22 cellular contexts compared by ENCODE assay signal in the genomic region with DNA sequence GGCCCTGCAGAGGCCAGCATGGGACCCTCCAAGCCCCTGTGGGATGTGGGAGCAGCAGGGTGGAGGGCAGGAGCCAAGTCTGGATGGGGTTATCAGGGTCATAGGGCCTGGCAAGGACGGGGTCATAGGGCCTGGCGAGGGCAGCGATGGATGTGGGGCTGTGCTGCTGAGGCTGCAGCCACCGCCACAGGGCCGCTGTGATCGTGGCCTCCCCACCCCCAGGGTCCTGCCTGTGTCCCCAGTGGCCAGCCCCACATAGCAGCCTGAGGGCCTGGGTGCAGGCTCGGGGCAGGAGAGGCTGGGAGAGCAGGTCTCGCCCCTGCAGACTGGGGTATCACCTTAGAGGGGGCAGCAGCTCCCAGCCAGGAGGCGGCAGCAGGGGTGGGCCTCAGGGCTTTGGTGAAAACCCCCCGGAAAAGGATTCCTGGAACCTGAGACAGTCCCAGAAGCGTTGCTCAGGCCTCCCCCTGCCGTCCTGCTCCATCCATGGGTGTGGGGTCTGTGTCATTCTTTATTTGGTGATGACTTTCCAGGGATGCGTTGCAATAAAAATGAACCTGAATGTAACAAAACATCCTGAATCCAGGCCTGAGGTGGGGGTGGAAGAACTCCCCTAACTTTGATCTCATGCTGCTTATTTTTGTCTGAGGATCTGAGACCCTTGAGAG.
DNase-seq lines count a peak whose midpoint lies in the region; ATAC-seq, FAIRE-seq and TF ChIP-seq lines count a peak whose summit lies in the region.
"Had no signal": no experiment of that assay in that cellular context is flagged by ENCODE, and none has a peak within 500 bp of the region (broad histone marks: within the 10 kb centered on the region; RNA-seq: fewer than 3 reads in every experiment).

No MANE protein-coding gene starts in this region.

- H2BK5ac ChIP-seq in mesenchymal stem cell (ENCODE audit: low read depth, low read length, poor library complexity, severe bottlenecking), result peak overlapping the region; percentile 67

- TF ChIP-seq RAD21 in A549 (conservative IDR thresholded peaks at IDR 0.05 in 1 of 2, IDR thresholded peaks at IDR 0.05 in 1 of 2) (no peak), K562 (CRISPR knock-in tag; conservative IDR thresholded peaks at IDR 0.05 in 1 of 2, IDR thresholded peaks at IDR 0.05 in 1 of 2) (no peak)

- DNase-seq in A549 (ENCODE audit: low read depth in 1 of 2, low spot score in 1 of 2), result peak in 1 of 2 experiments; percentile 26
- peak; percentile 32 for DNase-seq in HuH-7 (ENCODE audit: low spot score)
- DNase-seq in K562 (ENCODE audit: extremely low read depth in 1 of 4, low spot score in 3 of 4), result no peak
- no peak for DNase-seq in mesenchymal stem cell
- DNase-seq in NCI-H2029 treated with DMSO at 0.1 percent for 48 hours (lab: John Stamatoyannopoulos, UW), result no peak
- DNase-seq in WERI-Rb-1, result no peak
- no peak for DNase-seq in NCI-H2171 treated with DMSO at 0.1 percent for 48 hours (lab: John Stamatoyannopoulos, UW)
- DNase-seq: activated CD4-positive, alpha-beta T cell treated with anti-CD3 and anti-CD28 coated beads for 48 hours; effector CD4-positive, alpha-beta T cell; hypothalamus; KG1; MV-4-11; NCI-H187; NCI-H748 treated with DMSO at 0.1 percent for 48 hours; SIG-M5; T-helper 1 cell; upper lobe of right lung had no signal

- H3K4me2 ChIP-seq in A549, result peak overlapping the region; percentile 76
- H3K4me2 ChIP-seq in K562 (ENCODE audit: insufficient read depth, low read length), result no peak overlapping the region
- H3K4me2 ChIP-seq in mesenchymal stem cell (ENCODE audit: low read length, poor library complexity, severe bottlenecking), result no peak overlapping the region
- H3K4me2 ChIP-seq: BLaER1 treated with 17β-estradiol and CSF1 and Interleukin-3, amounts not matched to agents 10 nM and 100 nM had no signal

- no peak overlapping the region for H3K14ac ChIP-seq in mesenchymal stem cell (ENCODE audit: low read length in 2 of 2)

- no peak overlapping the region for H3K18ac ChIP-seq in mesenchymal stem cell (ENCODE audit: low read depth in 1 of 2, low read length in 2 of 2)

- FAIRE-seq in A549 (lab: Jason Lieb, UNC), result no peak
- no peak for FAIRE-seq in K562 (lab: Jason Lieb, UNC)
- FAIRE-seq: D721Med had no signal

- no peak overlapping the region for H2BK12ac ChIP-seq in mesenchymal stem cell (ENCODE audit: low read length in 2 of 2)

- H3K9me1 ChIP-seq in K562 (ENCODE audit: control insufficient read depth, insufficient read depth, low read length), result no peaks in the 10 kb centered on the region

- ATAC-seq in A549 (peak; percentile 75 to 77), K562 (peak; percentile 29; the same call in 2 of the 3 replicates), HG03565 (IDR thresholded peaks at IDR 0.05; ENCODE audit: unreplicated experiment) (no peak)

- TF ChIP-seq EP300 in A549 (IDR thresholded peaks at IDR 0.05) (no peak), K562 (IDR thresholded peaks at IDR 0.05; ENCODE audit: low read length) (no peak)

- WGBS in A549 (ENCODE audit: missing lambda C conversion rate), result 39% methylated on average over 8 of the region's 13 CpGs
- 0% methylated on average over 13 of the region's 13 CpGs for WGBS in K562 (ENCODE audit: insufficient coverage, low coverage, missing lambda C conversion rate)
- 78% methylated on average over 13 of the region's 13 CpGs for WGBS in mesenchymal stem cell

- H3K36me3 ChIP-seq in K562 (ENCODE audit: control insufficient read depth, insufficient read depth, low read length) (no peaks in the 10 kb centered on the region), mesenchymal stem cell (ENCODE audit: control insufficient read depth in 1 of 2, insufficient read depth in 2 of 2, low read depth in 1 of 2, low read length in 2 of 2) (no peaks in the 10 kb centered on the region), WERI-Rb-1 (no peaks in the 10 kb centered on the region)
- H3K36me3 ChIP-seq: ascending aorta; BLaER1 treated with 17β-estradiol and CSF1 and Interleukin-3, amounts not matched to agents 10 nM and 100 nM; upper lobe of right lung had no signal

- BruUV-seq in K562 (replicated peaks; lab: Mats Ljungman, UMichigan), result no TSS peak

- H4K8ac ChIP-seq in mesenchymal stem cell (ENCODE audit: low read length), result no peak overlapping the region

- 0 out of 2 replicates have a peak, but pooled peaks cover 8% of the 10 kb centered on the region for H4K20me1 ChIP-seq in K562 (replicated peaks; ENCODE audit: control insufficient read depth, insufficient read depth, low read length)
- H4K20me1 ChIP-seq: BLaER1 treated with 17β-estradiol and CSF1 and Interleukin-3, amounts not matched to agents 10 nM and 100 nM had no signal

- H3K9me3 ChIP-seq in A549 (no peaks in the 10 kb centered on the region), K562 (replicated peaks; ENCODE audit: control insufficient read depth, insufficient read depth, low read depth, low read length) (no peaks in the 10 kb centered on the region), mesenchymal stem cell (ENCODE audit: control insufficient read depth, low read length) (no peaks in the 10 kb centered on the region), WERI-Rb-1 (ENCODE audit: severe bottlenecking) (peaks cover 2% of the 10 kb centered on the region)
- H3K9me3 ChIP-seq: ascending aorta; BLaER1 treated with 17β-estradiol and CSF1 and Interleukin-3, amounts not matched to agents 10 nM and 100 nM; upper lobe of right lung had no signal

- H3K9ac ChIP-seq in K562 (ENCODE audit: insufficient read depth in 1 of 2, low read depth in 2 of 2, low read length in 2 of 2) (no peak overlapping the region), mesenchymal stem cell (ENCODE audit: low read length) (no peak overlapping the region)
- H3K9ac ChIP-seq: BLaER1 treated with 17β-estradiol and CSF1 and Interleukin-3, amounts not matched to agents 10 nM and 100 nM had no signal

- H3K23ac ChIP-seq in mesenchymal stem cell (ENCODE audit: low read length in 2 of 2), result no peak overlapping the region

- in situ Hi-C loops in K562 (cut with MboI), result no loop called here

- H3K79me2 ChIP-seq in K562 (ENCODE audit: control insufficient read depth, insufficient read depth, low read length), result no peaks in the 10 kb centered on the region

- H2AFZ ChIP-seq in K562 (ENCODE audit: low read depth, low read length) (no peak overlapping the region), mesenchymal stem cell (ENCODE audit: low read depth, low read length) (no peak overlapping the region)

- H2BK15ac ChIP-seq in mesenchymal stem cell (ENCODE audit: low read depth, poor library complexity, severe bottlenecking), result no peak overlapping the region

- H3K4me3 ChIP-seq in A549 (no peak overlapping the region), K562 (no peak overlapping the region), mesenchymal stem cell (ENCODE audit: insufficient read depth in 1 of 2, low read depth in 1 of 2, low read length in 2 of 2) (no peak overlapping the region), WERI-Rb-1 (ENCODE audit: low read depth, low read length) (no peak overlapping the region)
- H3K4me3 ChIP-seq: ascending aorta; BLaER1 treated with 17β-estradiol and CSF1 and Interleukin-3, amounts not matched to agents 10 nM and 100 nM; upper lobe of right lung had no signal

- H3K27me3 ChIP-seq in K562 (ENCODE audit: control insufficient read depth in 2 of 2, insufficient read depth in 2 of 2, low read length in 2 of 2) (peaks cover 27 to 79% of the 10 kb centered on the region in 2 experiments), mesenchymal stem cell (ENCODE audit: control insufficient read depth in 1 of 2, insufficient read depth in 1 of 2, low read length in 2 of 2) (peaks cover 0 to 5% of the 10 kb centered on the region in 2 experiments), WERI-Rb-1 (ENCODE audit: insufficient read depth, low read depth, severe bottlenecking) (peaks cover 94% of the 10 kb centered on the region)
- H3K27me3 ChIP-seq: ascending aorta; BLaER1 treated with 17β-estradiol and CSF1 and Interleukin-3, amounts not matched to agents 10 nM and 100 nM; foreskin keratinocyte; upper lobe of right lung had no signal

- CTCF ChIA-PET in A549 (lab: Yijun Ruan, JAX), result no interaction called here
- CTCF ChIA-PET in K562 (lab: Yijun Ruan, JAX; ENCODE audit: low intra/inter-chr PET ratio), result no interaction called here

- H3K4ac ChIP-seq in mesenchymal stem cell (ENCODE audit: low read depth in 1 of 2, low read length in 2 of 2), result no peak overlapping the region

- TF ChIP-seq CTCF in A549 (IDR thresholded peaks at IDR 0.05) (no peak), K562 (IDR thresholded peaks at IDR 0.05 in 2 of 3, conservative IDR thresholded peaks at IDR 0.05 in 1 of 3; ENCODE audit: insufficient read depth in 2 of 3, low read depth in 1 of 3, low read length in 3 of 3) (no peak), WERI-Rb-1 (IDR thresholded peaks at IDR 0.05; ENCODE audit: low read depth, low read length) (no peak)

- no peak overlapping the region for H2BK120ac ChIP-seq in mesenchymal stem cell (ENCODE audit: low read depth, low read length)

- H4K91ac ChIP-seq in mesenchymal stem cell (ENCODE audit: low read length), result no peak overlapping the region

- peak overlapping the region; percentile 72 for H2AK5ac ChIP-seq in mesenchymal stem cell (ENCODE audit: low read length, severe bottlenecking)

- POLR2A ChIA-PET in A549 (lab: Yijun Ruan, JAX) (no interaction called here), K562 (lab: Yijun Ruan, JAX) (no interaction called here)

- H3K79me1 ChIP-seq in mesenchymal stem cell (replicated peaks; ENCODE audit: low read length, poor library complexity, severe bottlenecking), result no peaks in the 10 kb centered on the region

- intact Hi-C loops in K562 (cut with micrococcal nuclease), result no loop called here

- TF ChIP-seq POLR2A in A549 (IDR thresholded peaks at IDR 0.05; ENCODE audit: low read length) (no peak), K562 (conservative IDR thresholded peaks at IDR 0.05) (no peak)

- peaks cover 36% of the 10 kb centered on the region for H3K4me1 ChIP-seq in A549
- H3K4me1 ChIP-seq in K562 (replicated peaks in 1 of 2; ENCODE audit: control insufficient read depth in 2 of 2, insufficient read depth in 2 of 2, low read length in 2 of 2), result peaks cover 0 to 8% of the 10 kb centered on the region in 2 experiments; a peak in 2 of 5 replicates
- peaks cover 39% of the 10 kb centered on the region for H3K4me1 ChIP-seq in mesenchymal stem cell (ENCODE audit: control insufficient read depth, insufficient read depth, low read depth, low read length)
- H3K4me1 ChIP-seq: ascending aorta; BLaER1 treated with 17β-estradiol and CSF1 and Interleukin-3, amounts not matched to agents 10 nM and 100 nM; upper lobe of right lung had no signal

- peak overlapping the region; percentile 90 to 93 for H3K27ac ChIP-seq in A549
- no peak overlapping the region for H3K27ac ChIP-seq in K562 (ENCODE audit: extremely low read depth, low read depth, low read length)
- no peak overlapping the region for H3K27ac ChIP-seq in mesenchymal stem cell (ENCODE audit: low read length, poor library complexity, severe bottlenecking)
- no peak overlapping the region for H3K27ac ChIP-seq in WERI-Rb-1
- H3K27ac ChIP-seq: ascending aorta; BLaER1 treated with 17β-estradiol and CSF1 and Interleukin-3, amounts not matched to agents 10 nM and 100 nM; foreskin keratinocyte; upper lobe of right lung had no signal

TF ChIP-seq in A549, 52 proteins besides CTCF, POLR2A, EP300 and RAD21:
- TF ChIP-seq JUNB (IDR thresholded peaks at IDR 0.05), result peak; percentile 6; the same call in 1 of the 2 replicates
- TF ChIP-seq SREBF2 (IDR thresholded peaks at IDR 0.05), result no peak
TF ChIP-seq in A549: peak in this region for 1.

TF ChIP-seq in K562, 482 proteins besides CTCF, POLR2A, EP300 and RAD21 (continues in another document):
- no peak for TF ChIP-seq ZNF699 (CRISPR knock-in tag; IDR thresholded peaks at IDR 0.05; ENCODE audit: insufficient replicate concordance)

Comparison
In these comparisons a context has a peak if more than half of its experiments do, and no peak if none do; other contexts are left out.
1. H3K27ac ChIP-seq: peak in A549 (2 of 2); none in K562 (single experiment), mesenchymal stem cell (single experiment) and WERI-Rb-1 (single experiment).
2. Of the 35 proteins assayed by ChIP-seq in both K562 and A549: peak only in K562: none; only in A549: JUNB; in both: none; in neither: 34.